8 cellular contexts compared by ENCODE assay signal in the genomic region with DNA sequence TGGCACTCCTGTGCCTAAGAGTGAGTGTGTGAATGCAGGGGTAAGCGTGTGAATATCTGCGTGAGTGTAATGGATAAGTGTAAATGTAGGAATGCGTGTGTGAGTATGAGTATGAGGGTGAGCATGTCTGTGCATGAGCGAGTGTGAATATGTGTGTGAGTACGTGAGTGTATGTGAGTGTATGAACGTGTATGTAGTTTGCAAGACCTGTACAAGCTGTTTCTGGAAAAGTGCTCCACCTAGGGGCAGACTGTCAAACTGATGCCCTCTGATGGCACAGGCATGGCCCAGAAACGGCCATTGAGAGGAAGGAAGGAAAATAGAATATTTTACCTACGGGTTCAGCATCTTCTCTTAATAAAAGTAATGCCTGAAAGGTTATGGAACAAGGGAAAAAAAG. TPM values are rescaled to one million over a fixed set of nuclear protein-coding genes. Genes with fewer than 3 reads are reported as not detected.
DNase-seq lines count a peak whose midpoint lies in the region; ATAC-seq and TF ChIP-seq lines count a peak whose summit lies in the region.

No MANE protein-coding gene starts in this region.

- H3K9ac ChIP-seq in mesendoderm (ENCODE audit: low read length) = no peak overlapping the region

- TF ChIP-seq CTCF in AG10803 (conservative IDR thresholded peaks at IDR 0.05; ENCODE audit: low read length) = peak; percentile 95

- no peaks in the 10 kb centered on the region for H3K27me3 ChIP-seq in mesendoderm (ENCODE audit: insufficient read depth, low read length, poor library complexity)

- H4K8ac ChIP-seq in mesendoderm (ENCODE audit: low read depth, low read length) = no peak overlapping the region

- no peak overlapping the region for H4K5ac ChIP-seq in mesendoderm (ENCODE audit: low read length)

- no peak overlapping the region for H2BK15ac ChIP-seq in mesendoderm (replicated peaks; ENCODE audit: low read depth)

- no peak overlapping the region for H3K27ac ChIP-seq in mesendoderm (ENCODE audit: low read depth, low read length)

- no peak overlapping the region for H3K18ac ChIP-seq in mesendoderm (ENCODE audit: low read length)

- H2BK5ac ChIP-seq in mesendoderm (ENCODE audit: low read length) = no peak overlapping the region

- DNase-seq in AG10803 (ENCODE audit: low read depth) (peak; percentile 63), NCI-H526 (lab: John Stamatoyannopoulos, UW) (peak; percentile 6 to 59), ecto neural progenitor cell (ENCODE audit: low spot score) (peak; percentile 60), mesendoderm (peak; percentile 66)
- peak; percentile 57 for DNase-seq in activated CD4-positive, alpha-beta T cell treated with anti-CD3 and anti-CD28 coated beads, Interleukin-2, amount 50 U/mL, for 1 hour
- DNase-seq in stimulated activated CD8-positive, alpha-beta memory T cell treated with anti-CD3 and anti-CD28 coated beads, Interleukin-4, amount 100 ng/mL, for 48 hours = peak; percentile 80

- H3K4me1 ChIP-seq in mesendoderm (ENCODE audit: control insufficient read depth, low read depth, low read length) = no peaks in the 10 kb centered on the region

- H3K4ac ChIP-seq in mesendoderm (ENCODE audit: low read depth, low read length) = no peak overlapping the region

- no peaks in the 10 kb centered on the region for H3K79me1 ChIP-seq in mesendoderm (ENCODE audit: low read length)

- H3K4me2 ChIP-seq in mesendoderm (ENCODE audit: low read length) = no peak overlapping the region

- H3K56ac ChIP-seq in mesendoderm (ENCODE audit: low read length) = no peak overlapping the region

- H3K79me2 ChIP-seq in mesendoderm (ENCODE audit: control insufficient read depth, insufficient read depth, low read length) = no peaks in the 10 kb centered on the region

- H3K4me3 ChIP-seq in AG10803 (ENCODE audit: low read length) (no peak overlapping the region), mesendoderm (ENCODE audit: low read length) (no peak overlapping the region)

- H2BK120ac ChIP-seq in mesendoderm (ENCODE audit: low read depth, low read length) = no peak overlapping the region

- peak; percentile 99 for ATAC-seq in GM18517 (IDR thresholded peaks at IDR 0.05; ENCODE audit: unreplicated experiment)
- ATAC-seq in HG03025 (IDR thresholded peaks at IDR 0.05; ENCODE audit: low FRiP score, unreplicated experiment) = peak; percentile 98

- WGBS in mesendoderm (ENCODE audit: extremely low coverage, insufficient coverage, low lambda C conversion rate) = 100% methylated on average over 4 of the region's 8 CpGs

- no peak overlapping the region for H2AK5ac ChIP-seq in mesendoderm (ENCODE audit: low read length)

- no peaks in the 10 kb centered on the region for H3K36me3 ChIP-seq in mesendoderm (ENCODE audit: control insufficient read depth, insufficient read depth, low read length)

- no peak overlapping the region for H3K23ac ChIP-seq in mesendoderm (ENCODE audit: low read length)

RNA-seq across cellular contexts. Expression of a gene that starts 24.4 kb away (rescaled TPM):
- polyA plus RNA-seq in mesendoderm (2013, experiment 1 of 2) = 2.9 TPM
- polyA plus RNA-seq in mesendoderm (2013, experiment 2 of 2) = 3.6 TPM
